10 cellular contexts compared by ENCODE assay signal in genomic region chr7:42262907-42263466, GRCh38. TPM values are rescaled to one million over a fixed set of nuclear protein-coding genes. Genes with fewer than 3 reads are reported as not detected.
DNase-seq lines count a peak whose midpoint lies in the region; ATAC-seq and TF ChIP-seq lines count a peak whose summit lies in the region.
"Had no signal": no experiment of that assay in that cellular context is flagged by ENCODE, and none has a peak within 500 bp of the region (broad histone marks: within the 10 kb centered on the region; RNA-seq: fewer than 3 reads in every experiment).

No MANE protein-coding gene starts in this region.

- no peak overlapping the region for H3K4me3 ChIP-seq in prostate gland
- H3K4me3 ChIP-seq: adrenal gland had no signal

- no peak for TF ChIP-seq CTCF in prostate gland (IDR thresholded peaks at IDR 0.05)

- no peaks in the 10 kb centered on the region for H3K27me3 ChIP-seq in prostate gland (replicated peaks; ENCODE audit: insufficient read depth)
- H3K27me3 ChIP-seq: adrenal gland had no signal

- TF ChIP-seq POLR2A in prostate gland (IDR thresholded peaks at IDR 0.05): no peak

- H3K4me1 ChIP-seq in prostate gland (replicated peaks): no peaks in the 10 kb centered on the region
- H3K4me1 ChIP-seq: adrenal gland had no signal

- H3K9me3 ChIP-seq in prostate gland: no peaks in the 10 kb centered on the region
- H3K9me3 ChIP-seq: adrenal gland had no signal

- 20% methylated on average over 7 of the region's 7 CpGs for WGBS in prostate gland

- ATAC-seq in HG02759 (IDR thresholded peaks at IDR 0.05; ENCODE audit: unreplicated experiment) (no peak), GM19452 (IDR thresholded peaks at IDR 0.05; ENCODE audit: unreplicated experiment) (no peak), GM21576 (IDR thresholded peaks at IDR 0.05; ENCODE audit: unreplicated experiment) (no peak)

- peak; percentile 85 for DNase-seq in ELR (ENCODE audit: low read depth)
- peak; percentile 21 for DNase-seq in SK-N-DZ (ENCODE audit: low spot score)
- DNase-seq in glomerular visceral epithelial cell (ENCODE audit: extremely low spot score): peak; percentile 63
- peak; percentile 67 for DNase-seq in prostate gland (ENCODE audit: low spot score)
- no peak for DNase-seq in activated CD4-positive, CD25-positive, alpha-beta regulatory T cell treated with anti-CD3 and anti-CD28 coated beads, Interleukin-2, amount 50 U/mL, for 72 hours
- DNase-seq: adrenal gland, Karpas-422 had no signal

- H3K36me3 ChIP-seq in prostate gland: no peaks in the 10 kb centered on the region
- H3K36me3 ChIP-seq: adrenal gland had no signal

- H3K27ac ChIP-seq in prostate gland: no peak overlapping the region
- H3K27ac ChIP-seq: adrenal gland had no signal

- intact Hi-C loops in prostate gland (cut with DNase I): no loop called here

RNA-seq across cellular contexts. Expression of gene GLI3, which starts 26.0 kb away (rescaled TPM):
- polyA plus RNA-seq in SK-N-DZ (2014; cell fraction: cytosol; rRNA removed): 2.4 and 2.6 TPM in 2 replicates
- polyA plus RNA-seq in SK-N-DZ (2014; cell fraction: nucleus; rRNA removed): 1.5 and 3.5 TPM in 2 replicates
- total RNA-seq in prostate gland: 10 to 100 TPM in 1 of 2 donors, 1 to 10 TPM in 1; 9.2 to 14.7 TPM
